In the genomic region with DNA sequence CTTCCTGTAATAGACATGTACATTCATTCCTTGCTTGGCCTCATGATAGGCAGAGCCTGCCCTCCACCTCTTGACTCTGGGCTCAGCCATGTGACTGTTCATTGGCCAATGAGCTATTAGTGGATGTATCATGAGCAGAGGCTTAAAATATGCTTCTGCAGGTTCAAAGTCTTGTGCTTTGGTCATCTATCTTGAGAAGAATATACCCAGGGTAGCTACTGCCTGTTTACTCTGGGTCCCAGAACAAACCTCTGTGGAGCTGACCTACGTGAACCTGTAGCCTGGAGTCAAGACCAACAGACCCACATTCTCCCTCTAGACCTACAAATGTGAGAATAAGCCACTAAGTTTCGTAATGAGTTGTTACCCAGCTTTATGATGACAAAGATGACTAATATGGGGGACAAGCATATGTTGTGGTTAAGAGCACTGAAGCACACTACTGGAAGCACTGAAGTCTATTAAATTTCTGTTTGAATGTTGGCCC, we compare ENCODE assay signal across 8 cellular contexts.
A peak's percentile ranks its signal among the peaks of the same experiment; 100 is the strongest.
DNase-seq lines count a peak whose midpoint lies in the region; ATAC-seq, FAIRE-seq and TF ChIP-seq lines count a peak whose summit lies in the region.

No MANE protein-coding gene starts in this region.

- intact Hi-C loops in HepG2 (cut with micrococcal nuclease; ENCODE audit: unreplicated experiment), result no loop called here
- intact Hi-C loops in right lobe of liver (cut with DNase I), result no loop called here
- intact Hi-C loops in adrenal gland (cut with DNase I), result no loop called here

- BruUV-seq in HepG2 (replicated peaks; lab: Mats Ljungman, UMichigan), result no TSS peak

- peak overlapping the region; percentile 76 for H3K27ac Mint-ChIP-seq in stimulated activated naive CD8-positive, alpha-beta T cell treated with anti-CD3 and anti-CD28 coated beads, Interleukin-15, Interleukin-2, amounts not matched to agents 100 ng/mL and 50 ng/mL, for 24 hours

- H3K27me3 Mint-ChIP-seq in stimulated activated naive CD8-positive, alpha-beta T cell treated with anti-CD3 and anti-CD28 coated beads, Interleukin-15, Interleukin-2, amounts not matched to agents 100 ng/mL and 50 ng/mL, for 24 hours, result peaks cover 26% of the 10 kb centered on the region

- H4K20me1 ChIP-seq in HepG2 (ENCODE audit: insufficient read depth, low read length), result no peaks in the 10 kb centered on the region

- FAIRE-seq in HepG2 (lab: Jason Lieb, UNC), result no peak
- FAIRE-seq in frontal cortex (lab: Jason Lieb, UNC), result no peak

- TF ChIP-seq EP300 in HepG2 (IDR thresholded peaks at IDR 0.05; ENCODE audit: low read depth in 2 of 2, low read length in 2 of 2) (no peak), HepG2 (CRISPR knock-in tag; IDR thresholded peaks at IDR 0.05; ENCODE audit: borderline replicate concordance) (no peak)

- no peaks in the 10 kb centered on the region for H3K27me3 ChIP-seq in HepG2 (ENCODE audit: control insufficient read depth in 1 of 2, insufficient read depth in 2 of 2, low read length in 2 of 2)
- no peaks in the 10 kb centered on the region for H3K27me3 ChIP-seq in right lobe of liver
- no peaks in the 10 kb centered on the region for H3K27me3 ChIP-seq in adrenal gland

- CTCF ChIA-PET in HepG2 (lab: Yijun Ruan, JAX; ENCODE audit: low intra/inter-chr PET ratio, low total read pairs), result no interaction called here

- H3K4me3 Mint-ChIP-seq in stimulated activated naive CD8-positive, alpha-beta T cell treated with anti-CD3 and anti-CD28 coated beads, Interleukin-15, Interleukin-2, amounts not matched to agents 100 ng/mL and 50 ng/mL, for 24 hours, result peak overlapping the region; percentile 28

- H2AFZ ChIP-seq in HepG2 (ENCODE audit: low read length), result no peak overlapping the region

- WGBS in HepG2 (ENCODE audit: low lambda C conversion rate), result 0% methylated on average over 2 of the region's 2 CpGs
- WGBS in right lobe of liver (ENCODE audit: insufficient coverage, low coverage, low lambda C conversion rate, missing lambda C conversion rate), result 60% methylated on average over 1 of the region's 2 CpGs
- 67 to 97% (median 83%) methylated on average over 2 of the region's 2 CpGs for WGBS in adrenal gland, 4 donors

- no peak overlapping the region for H3K4me2 ChIP-seq in HepG2 (ENCODE audit: low read depth, low read length)

- no peaks in the 10 kb centered on the region for H3K36me3 ChIP-seq in HepG2 (replicated peaks in 1 of 2; ENCODE audit: control insufficient read depth in 1 of 2, insufficient read depth in 2 of 2, low read length in 2 of 2)
- no peaks in the 10 kb centered on the region for H3K36me3 ChIP-seq in right lobe of liver
- no peaks in the 10 kb centered on the region for H3K36me3 ChIP-seq in adrenal gland (replicated peaks in 1 of 2)

- ATAC-seq in HepG2 (peak; percentile 72), right lobe of liver (no peak), HG03045 (IDR thresholded peaks at IDR 0.05; ENCODE audit: unreplicated experiment) (peak; percentile 100)

- DNase-seq in HepG2 (ENCODE audit: low spot score) (peak; percentile 29), right lobe of liver (no peak), SW480 (ENCODE audit: low spot score) (peak; percentile 41), adrenal gland (no peak), frontal cortex (ENCODE audit: low spot score in 2 of 2) (no peak), iPS-NIHi7 (ENCODE audit: extremely low spot score) (no peak)

- no peaks in the 10 kb centered on the region for H3K79me2 ChIP-seq in HepG2 (ENCODE audit: insufficient read depth, low read length)

- H3K9ac ChIP-seq in HepG2 (ENCODE audit: insufficient read depth, low read depth, low read length), result no peak overlapping the region

- TF ChIP-seq CTCF in HepG2 (CRISPR knock-in tag; IDR thresholded peaks at IDR 0.05) (no peak), right lobe of liver (IDR thresholded peaks at IDR 0.05) (no peak), adrenal gland (IDR thresholded peaks at IDR 0.05) (no peak)

- in situ Hi-C loops in HepG2 (cut with HindIII; ENCODE audit: extremely low pct_ligation_motif_present, low pct_unique_long_range_greater_than_20kb), result no loop called here

- H3K27ac ChIP-seq in HepG2 (ENCODE audit: extremely low read length, insufficient read depth, low read length) (no peak overlapping the region), right lobe of liver (no peak overlapping the region), adrenal gland (no peak overlapping the region)

- no peaks in the 10 kb centered on the region for H3K9me3 ChIP-seq in HepG2 (ENCODE audit: low read length)
- H3K9me3 ChIP-seq in right lobe of liver, result no peaks in the 10 kb centered on the region
- no peaks in the 10 kb centered on the region for H3K9me3 ChIP-seq in adrenal gland (replicated peaks in 1 of 3)

- H3K4me3 ChIP-seq in HepG2 (replicated peaks in 1 of 3; ENCODE audit: insufficient read depth in 1 of 3, low read depth in 2 of 3, low read length in 3 of 3) (no peak overlapping the region), right lobe of liver (no peak overlapping the region), adrenal gland (no peak overlapping the region)

- POLR2A ChIA-PET in HepG2 (lab: Yijun Ruan, JAX), result no interaction called here

- no peak for TF ChIP-seq POLR2A in HepG2 (IDR thresholded peaks at IDR 0.05; ENCODE audit: insufficient read depth in 1 of 2, low read depth in 2 of 2, low read length in 2 of 2)
- TF ChIP-seq POLR2A in right lobe of liver (IDR thresholded peaks at IDR 0.05), result no peak
- TF ChIP-seq POLR2A in adrenal gland (IDR thresholded peaks at IDR 0.05), result no peak

- H3K4me1 ChIP-seq in HepG2 (ENCODE audit: insufficient read depth, low read length) (peaks cover 10% of the 10 kb centered on the region), right lobe of liver (no peaks in the 10 kb centered on the region), adrenal gland (replicated peaks in 1 of 2) (no peaks in the 10 kb centered on the region)

- no peaks in the 10 kb centered on the region for H3K36me3 Mint-ChIP-seq in stimulated activated naive CD8-positive, alpha-beta T cell treated with anti-CD3 and anti-CD28 coated beads, Interleukin-15, Interleukin-2, amounts not matched to agents 100 ng/mL and 50 ng/mL, for 24 hours (ENCODE audit: low read depth)

- no peak for TF ChIP-seq RAD21 in HepG2 (CRISPR knock-in tag; IDR thresholded peaks at IDR 0.05)

- H3K9me3 Mint-ChIP-seq in stimulated activated naive CD8-positive, alpha-beta T cell treated with anti-CD3 and anti-CD28 coated beads, Interleukin-15, Interleukin-2, amounts not matched to agents 100 ng/mL and 50 ng/mL, for 24 hours, result no peaks in the 10 kb centered on the region

- peaks cover 43% of the 10 kb centered on the region for H3K4me1 Mint-ChIP-seq in stimulated activated naive CD8-positive, alpha-beta T cell treated with anti-CD3 and anti-CD28 coated beads, Interleukin-15, Interleukin-2, amounts not matched to agents 100 ng/mL and 50 ng/mL, for 24 hours (ENCODE audit: low read depth)

TF ChIP-seq in HepG2, 621 proteins besides CTCF, POLR2A, EP300 and RAD21:
- TF ChIP-seq NFYB (CRISPR knock-in tag; IDR thresholded peaks at IDR 0.05) (peak; percentile 77), NFYC (CRISPR knock-in tag; IDR thresholded peaks at IDR 0.05) (peak; percentile 52)
- TF ChIP-seq, protein P1, sequence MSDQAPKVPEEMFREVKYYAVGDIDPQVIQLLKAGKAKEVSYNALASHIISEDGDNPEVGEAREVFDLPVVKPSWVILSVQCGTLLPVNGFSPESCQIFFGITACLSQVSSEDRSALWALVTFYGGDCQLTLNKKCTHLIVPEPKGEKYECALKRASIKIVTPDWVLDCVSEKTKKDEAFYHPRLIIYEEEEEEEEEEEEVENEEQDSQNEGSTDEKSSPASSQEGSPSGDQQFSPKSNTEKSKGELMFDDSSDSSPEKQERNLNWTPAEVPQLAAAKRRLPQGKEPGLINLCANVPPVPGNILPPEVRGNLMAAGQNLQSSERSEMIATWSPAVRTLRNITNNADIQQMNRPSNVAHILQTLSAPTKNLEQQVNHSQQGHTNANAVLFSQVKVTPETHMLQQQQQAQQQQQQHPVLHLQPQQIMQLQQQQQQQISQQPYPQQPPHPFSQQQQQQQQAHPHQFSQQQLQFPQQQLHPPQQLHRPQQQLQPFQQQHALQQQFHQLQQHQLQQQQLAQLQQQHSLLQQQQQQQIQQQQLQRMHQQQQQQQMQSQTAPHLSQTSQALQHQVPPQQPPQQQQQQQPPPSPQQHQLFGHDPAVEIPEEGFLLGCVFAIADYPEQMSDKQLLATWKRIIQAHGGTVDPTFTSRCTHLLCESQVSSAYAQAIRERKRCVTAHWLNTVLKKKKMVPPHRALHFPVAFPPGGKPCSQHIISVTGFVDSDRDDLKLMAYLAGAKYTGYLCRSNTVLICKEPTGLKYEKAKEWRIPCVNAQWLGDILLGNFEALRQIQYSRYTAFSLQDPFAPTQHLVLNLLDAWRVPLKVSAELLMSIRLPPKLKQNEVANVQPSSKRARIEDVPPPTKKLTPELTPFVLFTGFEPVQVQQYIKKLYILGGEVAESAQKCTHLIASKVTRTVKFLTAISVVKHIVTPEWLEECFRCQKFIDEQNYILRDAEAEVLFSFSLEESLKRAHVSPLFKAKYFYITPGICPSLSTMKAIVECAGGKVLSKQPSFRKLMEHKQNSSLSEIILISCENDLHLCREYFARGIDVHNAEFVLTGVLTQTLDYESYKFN (CRISPR knock-in tag; conservative IDR thresholded peaks at IDR 0.05), result 0 out of 2 replicates have a peak, but pooled peaks have one; percentile 13
- TF ChIP-seq, protein P2, sequence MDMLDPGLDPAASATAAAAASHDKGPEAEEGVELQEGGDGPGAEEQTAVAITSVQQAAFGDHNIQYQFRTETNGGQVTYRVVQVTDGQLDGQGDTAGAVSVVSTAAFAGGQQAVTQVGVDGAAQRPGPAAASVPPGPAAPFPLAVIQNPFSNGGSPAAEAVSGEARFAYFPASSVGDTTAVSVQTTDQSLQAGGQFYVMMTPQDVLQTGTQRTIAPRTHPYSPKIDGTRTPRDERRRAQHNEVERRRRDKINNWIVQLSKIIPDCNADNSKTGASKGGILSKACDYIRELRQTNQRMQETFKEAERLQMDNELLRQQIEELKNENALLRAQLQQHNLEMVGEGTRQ (IDR thresholded peaks at IDR 0.05; ENCODE audit: low read depth, low read length), result 0 out of 2 replicates have a peak, but pooled peaks have one; percentile 12
- TF ChIP-seq, protein P2 (CRISPR knock-in tag; IDR thresholded peaks at IDR 0.05; ENCODE audit: borderline replicate concordance), result no peak; the same call in 1 of the 2 replicates
- TF ChIP-seq, protein P3, sequence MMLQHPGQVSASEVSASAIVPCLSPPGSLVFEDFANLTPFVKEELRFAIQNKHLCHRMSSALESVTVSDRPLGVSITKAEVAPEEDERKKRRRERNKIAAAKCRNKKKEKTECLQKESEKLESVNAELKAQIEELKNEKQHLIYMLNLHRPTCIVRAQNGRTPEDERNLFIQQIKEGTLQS (CRISPR knock-in tag; IDR thresholded peaks at IDR 0.05), result no peak

Comparison
In these comparisons a context has a peak if more than half of its experiments do, and no peak if none do; other contexts are left out.
1. ATAC-seq: peak in HepG2 (single experiment) and HG03045 (single experiment); none in right lobe of liver (0 of 4).
2. DNase-seq: peak in HepG2 (single experiment) and SW480 (single experiment); none in right lobe of liver (0 of 3), adrenal gland (0 of 7), frontal cortex (0 of 2) and iPS-NIHi7 (single experiment).